22 cellular contexts compared by ENCODE assay signal in genomic region chr11:42572231-42572610, GRCh38.
A peak's percentile ranks its signal among the peaks of the same experiment; 100 is the strongest.
DNase-seq lines count a peak whose midpoint lies in the region; TF ChIP-seq lines count a peak whose summit lies in the region.
"Had no signal": no experiment of that assay in that cellular context is flagged by ENCODE, and none has a peak within 500 bp of the region (broad histone marks: within the 10 kb centered on the region; RNA-seq: fewer than 3 reads in every experiment).

No MANE protein-coding gene starts in this region.

- H3K4me1 Mint-ChIP-seq in glutamatergic neuron (ENCODE audit: low read depth, unreplicated experiment) (peaks cover 4% of the 10 kb centered on the region), nephron (peaks cover 15% of the 10 kb centered on the region)
- H3K4me1 Mint-ChIP-seq: CD14-positive monocyte; CD4-positive, alpha-beta memory T cell; CD4-positive, CD25-positive, alpha-beta regulatory T cell; CD8-positive, alpha-beta memory T cell had no signal

- in situ Hi-C loops in G401 (cut with HindIII; ENCODE audit: low sequenced_read_pairs) = no loop called here

- H3K4me1 ChIP-seq in uterus = no peaks in the 10 kb centered on the region
- H3K4me1 ChIP-seq: BE2C, BLaER1 had no signal

- TF ChIP-seq POLR2A in uterus (IDR thresholded peaks at IDR 0.05) = no peak

- H3K36me3 ChIP-seq in uterus = no peaks in the 10 kb centered on the region
- H3K36me3 ChIP-seq: BE2C, BLaER1 had no signal

- H3K9me3 Mint-ChIP-seq in glutamatergic neuron (ENCODE audit: unreplicated experiment) (no peaks in the 10 kb centered on the region), nephron (peaks cover 8% of the 10 kb centered on the region)

- H3K4me3 Mint-ChIP-seq in glutamatergic neuron (ENCODE audit: unreplicated experiment) = no peak overlapping the region
- H3K4me3 Mint-ChIP-seq in nephron = no peak overlapping the region
- H3K4me3 Mint-ChIP-seq: CD14-positive monocyte; CD4-positive, alpha-beta memory T cell; CD4-positive, CD25-positive, alpha-beta regulatory T cell; CD8-positive, alpha-beta memory T cell had no signal

- no peak overlapping the region for H3K27ac ChIP-seq in uterus
- H3K27ac ChIP-seq: BLaER1 had no signal

- no peaks in the 10 kb centered on the region for H3K27me3 ChIP-seq in uterus
- H3K27me3 ChIP-seq: BE2C, BLaER1 had no signal

- intact Hi-C loops in uterus (cut with DNase I; ENCODE audit: low total_unique reads) = no loop called here

- peaks cover 8% of the 10 kb centered on the region for H3K36me3 Mint-ChIP-seq in glutamatergic neuron (ENCODE audit: unreplicated experiment)
- no peaks in the 10 kb centered on the region for H3K36me3 Mint-ChIP-seq in nephron (ENCODE audit: low read depth)
- H3K36me3 Mint-ChIP-seq: CD14-positive monocyte; CD4-positive, alpha-beta memory T cell; CD4-positive, CD25-positive, alpha-beta regulatory T cell; CD8-positive, alpha-beta memory T cell had no signal

- H3K27ac Mint-ChIP-seq in glutamatergic neuron (ENCODE audit: unreplicated experiment) (peak overlapping the region; percentile 0), nephron (peak overlapping the region in 2 of 3 experiments; percentile 76 to 93)
- H3K27ac Mint-ChIP-seq: CD14-positive monocyte; CD4-positive, alpha-beta memory T cell; CD4-positive, CD25-positive, alpha-beta regulatory T cell; CD8-positive, alpha-beta memory T cell had no signal

- no peak overlapping the region for H3K4me3 ChIP-seq in uterus
- H3K4me3 ChIP-seq: BLaER1, GM12878 had no signal

- peak; percentile 62 for DNase-seq in G401 (ENCODE audit: low spot score)
- peak; percentile 56 for DNase-seq in cerebellar cortex (ENCODE audit: low spot score)
- no peak for DNase-seq in glutamatergic neuron
- no peak for DNase-seq in GF-D8 (lab: John Stamatoyannopoulos, UW)
- DNase-seq in SKM-1 treated with dmso at 0.1 percent for 144 hours (lab: John Stamatoyannopoulos, UW; ENCODE audit: unreplicated experiment) = no peak
- no peak for DNase-seq in uterus
- DNase-seq: 8988T; ACHN; BE2C; CD4-positive, alpha-beta memory T cell; CD4-positive, CD25-positive, alpha-beta regulatory T cell; CD8-positive, alpha-beta memory T cell; COR-L47; DMS153; DMS53; DMS79; DND-41; EL had no signal

- no peak for TF ChIP-seq CTCF in glutamatergic neuron (IDR thresholded peaks at IDR 0.05; ENCODE audit: partially characterized antibody, unreplicated experiment)
- no peak for TF ChIP-seq CTCF in nephron (IDR thresholded peaks at IDR 0.05; ENCODE audit: unreplicated experiment in 3 of 3)
- no peak for TF ChIP-seq CTCF in uterus (IDR thresholded peaks at IDR 0.05)

- H3K27me3 Mint-ChIP-seq in glutamatergic neuron (ENCODE audit: unreplicated experiment) (no peaks in the 10 kb centered on the region), nephron (ENCODE audit: low read depth) (no peaks in the 10 kb centered on the region)
- H3K27me3 Mint-ChIP-seq: CD4-positive, alpha-beta memory T cell; CD4-positive, CD25-positive, alpha-beta regulatory T cell; CD8-positive, alpha-beta memory T cell had no signal

- H3K9me3 ChIP-seq in uterus = no peaks in the 10 kb centered on the region
- H3K9me3 ChIP-seq: BE2C, BLaER1 had no signal

Comparison
In these comparisons a context has a peak if more than half of its experiments do, and no peak if none do; other contexts are left out.
1. DNase-seq: peak in G401 (single experiment) and cerebellar cortex (single experiment); none in glutamatergic neuron (single experiment), GF-D8 (single experiment), SKM-1 treated with dmso at 0.1 percent for 144 hours (single experiment) and uterus (0 of 2).